ENCODE assay signal across 13 cellular contexts in genomic region chr14:106174206-106174605, GRCh38.
DNase-seq lines count a peak whose midpoint lies in the region; ATAC-seq and TF ChIP-seq lines count a peak whose summit lies in the region.
"Had no signal": no experiment of that assay in that cellular context is flagged by ENCODE, and none has a peak within 500 bp of the region (broad histone marks: within the 10 kb centered on the region; RNA-seq: fewer than 3 reads in every experiment).

No MANE protein-coding gene starts in this region.

- H3K9ac ChIP-seq in DND-41 (ENCODE audit: low read depth, low read length), result peak overlapping the region; percentile 76

- H3K36me3 ChIP-seq in DND-41 (ENCODE audit: insufficient read depth, low read length), result no peaks in the 10 kb centered on the region; the same call in 1 of the 2 replicates
- H3K36me3 ChIP-seq: tibial artery had no signal

- no peak for TF ChIP-seq CTCF in DND-41 (IDR thresholded peaks at IDR 0.05; ENCODE audit: borderline replicate concordance, extremely low read depth, low read length, poor library complexity, severe bottlenecking)
- TF ChIP-seq CTCF in GM20000 (IDR thresholded peaks at IDR 0.05; ENCODE audit: extremely low read depth, missing control alignments), result no peak

- peak; percentile 92 for DNase-seq in DND-41
- DNase-seq in activated CD4-positive, alpha-beta T cell treated with anti-CD3 and anti-CD28 coated beads, Interleukin-2, amount 50 U/mL, for 4 hours, result peak; percentile 51 to 53
- peak; percentile 39 for DNase-seq in activated naive CD4-positive, alpha-beta T cell treated with anti-CD3 and anti-CD28 coated beads, Interleukin-2, amount 50 U/mL, for 16 hours
- DNase-seq in stimulated activated CD4-positive, alpha-beta T cell treated with anti-CD3 and anti-CD28 coated beads, Interleukin-4, amount 100 ng/mL, for 24 hours, result peak; percentile 53
- DNase-seq in GM20000 (ENCODE audit: low spot score), result no peak
- DNase-seq in DMS79 treated with DMSO at 0.1 percent for 48 hours (lab: John Stamatoyannopoulos, UW), result no peak
- DNase-seq: cortex of kidney, foreskin melanocyte, NCI-H345, SIG-M5, tibial artery had no signal

- no peaks in the 10 kb centered on the region for H3K9me3 ChIP-seq in DND-41 (ENCODE audit: insufficient read depth, low read length, severe bottlenecking)
- H3K9me3 ChIP-seq: tibial artery had no signal

- peak overlapping the region; percentile 100 for H3K27ac ChIP-seq in DND-41 (ENCODE audit: low read length)
- H3K27ac ChIP-seq: tibial artery had no signal

- H2AFZ ChIP-seq in DND-41 (ENCODE audit: low read depth, low read length), result peak overlapping the region; percentile 57

- peaks cover 86% of the 10 kb centered on the region for H3K4me1 ChIP-seq in DND-41 (ENCODE audit: insufficient read depth, low read length)
- H3K4me1 ChIP-seq: tibial artery had no signal

- H3K27me3 ChIP-seq in DND-41 (ENCODE audit: insufficient read depth, low read length, poor library complexity), result no peaks in the 10 kb centered on the region
- H3K27me3 ChIP-seq: tibial artery had no signal

- ATAC-seq in DND-41 (ENCODE audit: insufficient read depth, low read depth) (peak; percentile 83), GM19397 (IDR thresholded peaks at IDR 0.05; ENCODE audit: unreplicated experiment) (no peak), GM19463 (IDR thresholded peaks at IDR 0.05; ENCODE audit: unreplicated experiment) (no peak)

- peak overlapping the region in 1 of 2 experiments; percentile 56; a peak in 2 of 4 replicates for H3K4me3 ChIP-seq in DND-41 (ENCODE audit: low read depth in 1 of 2, low read length in 2 of 2)
- H3K4me3 ChIP-seq: tibial artery had no signal

- H4K20me1 ChIP-seq in DND-41 (ENCODE audit: insufficient read depth, low read length), result no peaks in the 10 kb centered on the region

- peaks cover 8% of the 10 kb centered on the region for H3K79me2 ChIP-seq in DND-41 (ENCODE audit: insufficient read depth, low read length)

- H3K4me2 ChIP-seq in DND-41 (ENCODE audit: insufficient read depth, low read length), result peak overlapping the region; percentile 81

Comparison
In these comparisons a context has a peak if more than half of its experiments do, and no peak if none do; other contexts are left out.
1. DNase-seq: peak in DND-41 (single experiment), activated CD4-positive, alpha-beta T cell treated with anti-CD3 and anti-CD28 coated beads, Interleukin-2, amount 50 U/mL, for 4 hours (2 of 2), activated naive CD4-positive, alpha-beta T cell treated with anti-CD3 and anti-CD28 coated beads, Interleukin-2, amount 50 U/mL, for 16 hours (single experiment) and stimulated activated CD4-positive, alpha-beta T cell treated with anti-CD3 and anti-CD28 coated beads, Interleukin-4, amount 100 ng/mL, for 24 hours (single experiment); none in GM20000 (single experiment) and DMS79 treated with DMSO at 0.1 percent for 48 hours (single experiment).